8 cellular contexts compared by ENCODE assay signal in the genomic region with DNA sequence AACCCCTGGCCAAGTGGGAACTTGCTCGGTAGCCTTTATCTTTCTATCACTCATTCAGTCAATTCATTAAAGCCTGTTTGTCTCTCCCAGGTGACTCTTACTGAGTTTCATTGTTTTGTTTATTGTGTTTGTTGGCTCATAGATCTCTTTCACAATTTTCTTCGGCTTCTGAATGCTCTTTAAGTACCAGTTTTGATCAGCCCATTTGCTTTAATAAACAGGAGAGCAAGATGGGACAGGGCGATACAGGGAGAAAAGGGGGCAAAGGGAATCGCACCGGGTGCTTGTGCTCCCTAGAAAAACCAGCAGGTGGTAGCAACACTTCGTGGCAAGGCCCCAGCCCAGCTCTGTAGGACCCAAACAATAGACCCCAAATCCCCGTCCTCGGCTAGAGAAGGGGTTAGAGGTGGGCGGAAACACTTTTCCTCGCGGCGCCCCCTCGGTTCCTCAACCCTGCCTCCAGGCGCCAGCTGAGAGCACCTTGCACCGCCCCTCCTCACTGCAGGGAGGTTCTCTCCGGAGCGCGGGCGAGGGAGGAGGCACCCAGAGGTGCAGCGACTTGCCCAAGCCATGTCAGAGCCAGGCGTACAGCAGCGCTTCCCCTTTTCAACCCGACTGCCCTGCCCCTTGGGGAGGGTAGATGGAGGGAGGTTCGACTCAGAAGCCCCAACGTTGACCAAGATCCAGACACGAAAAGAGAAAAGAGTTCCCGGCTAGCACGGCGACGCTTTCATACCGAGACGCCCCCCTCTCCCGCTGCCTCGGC. TPM values are rescaled to one million over a fixed set of nuclear protein-coding genes. Genes with fewer than 3 reads are reported as not detected.
DNase-seq lines count a peak whose midpoint lies in the region; ATAC-seq and TF ChIP-seq lines count a peak whose summit lies in the region.

No MANE protein-coding gene starts in this region.

- TF ChIP-seq POLR2A in transverse colon (IDR thresholded peaks at IDR 0.05), result no peak

- ATAC-seq in GM21381 (IDR thresholded peaks at IDR 0.05; ENCODE audit: unreplicated experiment), result peak; percentile 80

- no peak for TF ChIP-seq EP300 in transverse colon (IDR thresholded peaks at IDR 0.05; ENCODE audit: low read depth)

- H3K9me3 ChIP-seq in SJCRH30 (replicated peaks) (no peaks in the 10 kb centered on the region), transverse colon (no peaks in the 10 kb centered on the region)

- H3K27me3 ChIP-seq in SJCRH30, result peaks cover 18% of the 10 kb centered on the region
- H3K27me3 ChIP-seq in transverse colon, result peaks cover 3% of the 10 kb centered on the region

- H3K36me3 ChIP-seq in SJCRH30 (no peaks in the 10 kb centered on the region), transverse colon (no peaks in the 10 kb centered on the region)

- CTCF ChIA-PET in activated naive CD4-positive, alpha-beta T cell treated with anti-CD3 and anti-CD28 coated beads, Interleukin-2, amount 10 ng/mL, durations not matched to agents 7 days and 5 days (lab: Charles Lee), result interaction anchor here (0.7 to 3.0 kb wide), 8 partner anchors 11 to 250 kb away, joined by 3 to 29 read pairs (median 4); no protein-coding TSS in a partner anchor

- H3K4me1 ChIP-seq in SJCRH30, result no peaks in the 10 kb centered on the region
- H3K4me1 ChIP-seq in transverse colon, result peaks cover 0 to 10% (median 4%) of the 10 kb centered on the region in 4 donors

- no peaks in the 10 kb centered on the region for H3K36me3 Mint-ChIP-seq in activated naive CD4-positive, alpha-beta T cell treated with anti-CD3 and anti-CD28 coated beads, Interleukin-2, amount 10 ng/mL, durations not matched to agents 7 days and 5 days
- peaks cover 5% of the 10 kb centered on the region for H3K36me3 Mint-ChIP-seq in glutamatergic neuron (ENCODE audit: unreplicated experiment)
- H3K36me3 Mint-ChIP-seq in osteocyte (ENCODE audit: unreplicated experiment), result no peaks in the 10 kb centered on the region

- intact Hi-C loops in transverse colon (cut with DNase I; ENCODE audit: low total_unique reads), result loop anchor here (5.0 kb wide), 1 partner anchor 148 kb away; no protein-coding TSS in a partner anchor

- peaks cover 39% of the 10 kb centered on the region for H3K27me3 Mint-ChIP-seq in activated naive CD4-positive, alpha-beta T cell treated with anti-CD3 and anti-CD28 coated beads, Interleukin-2, amount 10 ng/mL, durations not matched to agents 7 days and 5 days
- H3K27me3 Mint-ChIP-seq in glutamatergic neuron (ENCODE audit: unreplicated experiment), result peaks cover 6% of the 10 kb centered on the region
- H3K27me3 Mint-ChIP-seq in osteocyte (ENCODE audit: unreplicated experiment), result peaks cover 40% of the 10 kb centered on the region

- H3K27ac ChIP-seq in SJCRH30, result no peak overlapping the region
- peak overlapping the region; percentile 67 to 76 (median 70) for H3K27ac ChIP-seq in transverse colon

- peaks cover 26% of the 10 kb centered on the region for H3K4me1 Mint-ChIP-seq in activated naive CD4-positive, alpha-beta T cell treated with anti-CD3 and anti-CD28 coated beads, Interleukin-2, amount 10 ng/mL, durations not matched to agents 7 days and 5 days
- H3K4me1 Mint-ChIP-seq in glutamatergic neuron (ENCODE audit: low read depth, unreplicated experiment) (peaks cover 11% of the 10 kb centered on the region), osteocyte (ENCODE audit: unreplicated experiment) (peaks cover 12% of the 10 kb centered on the region)

- H3K4me3 Mint-ChIP-seq in activated naive CD4-positive, alpha-beta T cell treated with anti-CD3 and anti-CD28 coated beads, Interleukin-2, amount 10 ng/mL, durations not matched to agents 7 days and 5 days, result peak overlapping the region; percentile 92
- peak overlapping the region; percentile 95 for H3K4me3 Mint-ChIP-seq in glutamatergic neuron (ENCODE audit: unreplicated experiment)
- H3K4me3 Mint-ChIP-seq in osteocyte (ENCODE audit: unreplicated experiment), result peak overlapping the region; percentile 87

- H3K4me3 ChIP-seq in SJCRH30 (peak overlapping the region; percentile 62), transverse colon (peak overlapping the region; percentile 33 to 74 (median 52))

- peak; percentile 42 for DNase-seq in DMS79 (lab: John Stamatoyannopoulos, UW)
- DNase-seq in HT-29 (ENCODE audit: low spot score), result peak; percentile 91
- DNase-seq in SJCRH30, result peak; percentile 60 to 78
- DNase-seq in activated naive CD4-positive, alpha-beta T cell treated with anti-CD3 and anti-CD28 coated beads, Interleukin-2, amount 10 ng/mL, durations not matched to agents 7 days and 5 days, result peak; percentile 81
- peak; percentile 77 for DNase-seq in glutamatergic neuron
- no peak for DNase-seq in osteocyte (ENCODE audit: extremely low spot score, unreplicated experiment)
- DNase-seq in transverse colon, result peak; percentile 70

- H3K9me3 Mint-ChIP-seq in activated naive CD4-positive, alpha-beta T cell treated with anti-CD3 and anti-CD28 coated beads, Interleukin-2, amount 10 ng/mL, durations not matched to agents 7 days and 5 days, result no peaks in the 10 kb centered on the region
- H3K9me3 Mint-ChIP-seq in glutamatergic neuron (ENCODE audit: unreplicated experiment), result no peaks in the 10 kb centered on the region
- no peaks in the 10 kb centered on the region for H3K9me3 Mint-ChIP-seq in osteocyte (ENCODE audit: unreplicated experiment)

- peak overlapping the region; percentile 84 for H3K27ac Mint-ChIP-seq in activated naive CD4-positive, alpha-beta T cell treated with anti-CD3 and anti-CD28 coated beads, Interleukin-2, amount 10 ng/mL, durations not matched to agents 7 days and 5 days
- H3K27ac Mint-ChIP-seq in glutamatergic neuron (ENCODE audit: unreplicated experiment) (peak overlapping the region; percentile 82), osteocyte (ENCODE audit: unreplicated experiment) (no peak overlapping the region)

- TF ChIP-seq CTCF in glutamatergic neuron (IDR thresholded peaks at IDR 0.05; ENCODE audit: partially characterized antibody, unreplicated experiment), result peak; percentile 58
- TF ChIP-seq CTCF in osteocyte (IDR thresholded peaks at IDR 0.05), result peak; percentile 79
- TF ChIP-seq CTCF in transverse colon (IDR thresholded peaks at IDR 0.05), result peak; percentile 70 to 78 (median 73)

- in situ Hi-C loops in transverse colon (cut with MboI; ENCODE audit: low pct_ligation_motif_present in 1 of 4, low pct_unique_long_range_greater_than_20kb in 1 of 4, low sequenced_read_pairs in 3 of 4), result loop anchor here in 3 of 4 donors (10.0 to 25.0 kb wide), 2 partner anchors 151 to 358 kb away; partner anchors contain the start of gene TAS2R40 (in 3 of the 3)

- 0% methylated on average over 2 to 34 of the region's 34 CpGs for WGBS in transverse colon (ENCODE audit: low coverage in 1 of 2), 2 donors

RNA-seq across cellular contexts. Expression of gene EPHB6, which starts 1.0 kb away (rescaled TPM):
- total RNA-seq in HT-29 (2014; rRNA removed; shearing (Covaris generic)), result 35.9 and 45.9 TPM in 2 replicates
- 0.10 and 0.14 TPM in 2 replicates for total RNA-seq in SJCRH30 (2014; rRNA removed; shearing (Covaris generic))
- total RNA-seq in glutamatergic neuron (ENCODE audit: unreplicated experiment) (21.4 TPM), osteocyte (13.7 and 14.7 TPM in 2 replicates), transverse colon (10 to 100 TPM in 1 of 4 donors, 1 to 10 TPM in 3; 2.9 to 10.2 (median 4.5) TPM)

RNA-seq across cellular contexts. Expression of gene TRPV6, which starts 31.6 kb away (rescaled TPM):
- 0.55 and 0.56 TPM in 2 replicates for total RNA-seq in HT-29 (2014; rRNA removed; shearing (Covaris generic))
- total RNA-seq in SJCRH30 (2014; rRNA removed; shearing (Covaris generic)), result not detected in 2 replicates
- total RNA-seq in glutamatergic neuron (ENCODE audit: unreplicated experiment), result 0.27 TPM
- not detected in 2 replicates for total RNA-seq in osteocyte
- 1 to 10 TPM in 1 of 4 donors, under 1 TPM in 1, not detected in 2; 0.14 to 2.9 TPM for total RNA-seq in transverse colon
